In the genomic region with DNA sequence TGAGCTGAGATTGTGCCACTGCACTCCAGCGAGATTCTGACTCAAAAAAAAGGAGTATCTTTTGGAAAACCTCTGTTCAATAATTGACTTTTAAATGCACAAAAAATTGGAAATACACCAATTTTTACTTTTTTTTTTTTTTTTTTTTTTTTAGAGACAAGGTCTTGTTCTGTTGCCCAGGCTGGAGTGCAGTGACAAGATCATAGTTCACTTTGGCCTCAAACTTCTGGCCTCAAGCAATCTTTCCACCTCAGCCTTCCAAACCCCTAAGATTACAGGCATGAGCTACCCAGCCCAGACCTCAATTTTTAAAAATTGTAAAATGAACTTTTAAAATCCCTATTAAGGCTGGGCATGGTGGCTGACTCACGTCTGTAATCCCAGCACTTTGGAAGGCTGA, we compare ENCODE assay signal across 18 cellular contexts.
"Had no signal": no experiment of that assay in that cellular context is flagged by ENCODE, and none has a peak within 500 bp of the region (broad histone marks: within the 10 kb centered on the region; RNA-seq: fewer than 3 reads in every experiment).

No MANE protein-coding gene starts in this region.

- H3K36me3 ChIP-seq: breast epithelium had no signal

- H3K9me3 ChIP-seq: breast epithelium had no signal

- H3K27me3 ChIP-seq: breast epithelium had no signal

- ATAC-seq: activated T-helper 17 cell treated with anti-CD3 and anti-CD28 coated beads, Interleukin-2, amount 50 U/mL, for 72 hours; T-helper 17 cell had no signal

- H3K4me1 ChIP-seq: breast epithelium had no signal

- DNase-seq: activated CD4-positive, alpha-beta memory T cell treated with anti-CD3 and anti-CD28 coated beads, Interleukin-2, amount 10 ng/mL, durations not matched to agents 7 days and 5 days; activated CD4-positive, alpha-beta T cell treated with anti-CD3 and anti-CD28 coated beads, Interleukin-2, amount 50 U/mL, for 1 hour; activated CD4-positive, CD25-positive, alpha-beta regulatory T cell; activated gamma-delta T cell; activated naive CD4-positive, alpha-beta T cell treated with anti-CD3 and anti-CD28 coated beads for 36 hours; activated T-cell treated with anti-CD3 and anti-CD28 coated beads for 4 hours; KBM-7; NCI-H1092; NCI-H1417; NCI-H1930; NCI-H446 treated with DMSO at 0.1 percent for 48 hours; NCI-H748 treated with DMSO at 0.1 percent for 48 hours; PC-3; SIG-M5; T-helper 17 cell; T-helper 9 cell had no signal
